In genomic region chr3:98359993-98360675, GRCh38 we compare ENCODE assay signal across 1 cellular context.
TF ChIP-seq lines count a peak whose summit lies in the region.

No MANE protein-coding gene starts in this region.

TF ChIP-seq in HepG2, 621 proteins besides CTCF, POLR2A, EP300 and RAD21 (continued from another document):
- TF ChIP-seq CSRNP2 (CRISPR knock-in tag; conservative IDR thresholded peaks at IDR 0.05; ENCODE audit: low read depth) (no peak), ATF4 (CRISPR knock-in tag; IDR thresholded peaks at IDR 0.05) (peak in 1 of 2 experiments; percentile 72; a peak in 2 of 4 replicates), NFATC3 (CRISPR knock-in tag; IDR thresholded peaks at IDR 0.05) (no peak)
TF ChIP-seq in HepG2: peak in this region for 5.
